ENCODE assay signal across 9 cellular contexts in genomic region chr14:95233702-95234241, GRCh38.
DNase-seq lines count a peak whose midpoint lies in the region; ATAC-seq and TF ChIP-seq lines count a peak whose summit lies in the region.
"Had no signal": no experiment of that assay in that cellular context is flagged by ENCODE, and none has a peak within 500 bp of the region (broad histone marks: within the 10 kb centered on the region; RNA-seq: fewer than 3 reads in every experiment).

No MANE protein-coding gene starts in this region.

- no peak overlapping the region for H3K4me3 Mint-ChIP-seq in progenitor cell of endocrine pancreas (ENCODE audit: low read depth)
- H3K4me3 Mint-ChIP-seq: activated naive CD8-positive, alpha-beta T cell had no signal

- no peak for TF ChIP-seq CTCF in progenitor cell of endocrine pancreas (IDR thresholded peaks at IDR 0.05; ENCODE audit: unreplicated experiment)

- DNase-seq in NAMALWA (ENCODE audit: low spot score) (peak; percentile 44), activated gamma-delta T cell treated with Interleukin-2 at 50 U/mL for 16 hours (no peak), progenitor cell of endocrine pancreas (ENCODE audit: low spot score, unreplicated experiment) (no peak), NCI-H82 treated with DMSO at 0.1 percent for 48 hours (lab: John Stamatoyannopoulos, UW; ENCODE audit: unreplicated experiment) (no peak)
- no peak for DNase-seq in activated naive CD4-positive, alpha-beta T cell treated with anti-CD3 and anti-CD28 coated beads, Interleukin-2, amount 50 U/mL, for 72 hours (ENCODE audit: low spot score in 2 of 2)

- no peak overlapping the region for H3K4me3 ChIP-seq in mucosa of rectum (ENCODE audit: low read length in 2 of 2)

- peak overlapping the region; percentile 78 to 81 for H3K27ac ChIP-seq in mucosa of rectum (ENCODE audit: low read depth in 2 of 2, low read length in 2 of 2)

- H3K4me1 Mint-ChIP-seq in progenitor cell of endocrine pancreas (ENCODE audit: low read depth): no peaks in the 10 kb centered on the region

- ATAC-seq in GM18511 (IDR thresholded peaks at IDR 0.05; ENCODE audit: unreplicated experiment): peak; percentile 97
- peak; percentile 97 for ATAC-seq in HG02588 (IDR thresholded peaks at IDR 0.05; ENCODE audit: unreplicated experiment)
- no peak for ATAC-seq in activated naive CD4-positive, alpha-beta T cell treated with anti-CD3 and anti-CD28 coated beads, Interleukin-2, amount 50 U/mL, for 72 hours

- peak overlapping the region in 1 of 2 donors; percentile 31 for H3K9ac ChIP-seq in mucosa of rectum (ENCODE audit: low read depth in 1 of 2, low read length in 2 of 2)

- H3K36me3 Mint-ChIP-seq in activated naive CD4-positive, alpha-beta T cell treated with anti-CD3 and anti-CD28 coated beads, Interleukin-2, amount 50 U/mL, for 72 hours: no peaks in the 10 kb centered on the region
- H3K36me3 Mint-ChIP-seq in progenitor cell of endocrine pancreas (ENCODE audit: insufficient read depth): no peaks in the 10 kb centered on the region
- H3K36me3 Mint-ChIP-seq: activated naive CD8-positive, alpha-beta T cell had no signal

- H3K36me3 ChIP-seq in mucosa of rectum (ENCODE audit: control insufficient read depth in 2 of 2, insufficient read depth in 2 of 2, low read length in 2 of 2): no peaks in the 10 kb centered on the region

- peaks cover 56 to 71% of the 10 kb centered on the region in 2 donors for H3K4me1 ChIP-seq in mucosa of rectum (ENCODE audit: control insufficient read depth in 2 of 2, insufficient read depth in 2 of 2, low read length in 2 of 2)

- no peaks in the 10 kb centered on the region for H3K9me3 ChIP-seq in mucosa of rectum (ENCODE audit: control insufficient read depth in 2 of 2, low read length in 2 of 2)

- no peaks in the 10 kb centered on the region for H3K27me3 Mint-ChIP-seq in progenitor cell of endocrine pancreas
- H3K27me3 Mint-ChIP-seq: activated naive CD8-positive, alpha-beta T cell had no signal

- peaks cover 0 to 2% of the 10 kb centered on the region in 2 donors for H3K27me3 ChIP-seq in mucosa of rectum (ENCODE audit: control insufficient read depth in 2 of 2, insufficient read depth in 2 of 2, low read length in 2 of 2)

- H3K27ac Mint-ChIP-seq in activated naive CD4-positive, alpha-beta T cell treated with anti-CD3 and anti-CD28 coated beads, Interleukin-2, amount 50 U/mL, for 72 hours: no peak overlapping the region
- H3K27ac Mint-ChIP-seq in progenitor cell of endocrine pancreas: no peak overlapping the region
- H3K27ac Mint-ChIP-seq: activated naive CD8-positive, alpha-beta T cell had no signal

- no peaks in the 10 kb centered on the region for H3K9me3 Mint-ChIP-seq in activated naive CD4-positive, alpha-beta T cell treated with anti-CD3 and anti-CD28 coated beads, Interleukin-2, amount 50 U/mL, for 72 hours
- no peaks in the 10 kb centered on the region for H3K9me3 Mint-ChIP-seq in progenitor cell of endocrine pancreas (ENCODE audit: low read depth)

Comparison
In these comparisons a context has a peak if more than half of its experiments do, and no peak if none do; other contexts are left out.
1. ATAC-seq: peak in GM18511 (single experiment) and HG02588 (single experiment); none in activated naive CD4-positive, alpha-beta T cell treated with anti-CD3 and anti-CD28 coated beads, Interleukin-2, amount 50 U/mL, for 72 hours (0 of 2).